In the genomic region with DNA sequence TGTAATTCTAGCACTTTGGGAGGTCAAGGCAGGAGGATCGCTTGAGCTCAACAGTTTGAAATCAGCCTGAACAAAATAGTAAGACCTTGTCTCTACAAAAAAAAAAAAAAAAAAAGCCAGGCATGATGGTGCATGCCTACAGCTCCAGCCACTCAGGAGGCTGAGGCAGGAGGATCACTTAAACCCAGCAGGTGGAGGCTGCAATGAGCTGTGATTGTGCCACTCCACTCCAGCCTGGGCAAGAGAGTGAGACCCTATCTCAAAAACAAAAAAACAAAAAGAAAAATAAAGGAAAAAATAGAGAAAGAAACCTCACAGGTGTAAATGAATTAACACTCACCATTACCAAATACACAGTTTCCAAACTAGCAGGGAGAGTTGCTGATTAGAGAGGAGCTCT, we compare ENCODE assay signal across 16 cellular contexts. TPM values are rescaled to one million over a fixed set of nuclear protein-coding genes. Genes with fewer than 3 reads are reported as not detected.
A peak's percentile ranks its signal among the peaks of the same experiment; 100 is the strongest.
DNase-seq lines count a peak whose midpoint lies in the region; ATAC-seq and TF ChIP-seq lines count a peak whose summit lies in the region.
"Had no signal": no experiment of that assay in that cellular context is flagged by ENCODE, and none has a peak within 500 bp of the region (broad histone marks: within the 10 kb centered on the region; RNA-seq: fewer than 3 reads in every experiment).

No MANE protein-coding gene starts in this region.

- H3K4me3 Mint-ChIP-seq in HFFc6 = peak overlapping the region; percentile 65
- H3K4me3 Mint-ChIP-seq: T-cell had no signal

- peak overlapping the region in 1 of 2 donors; percentile 56 for H3K9ac ChIP-seq in stomach smooth muscle (ENCODE audit: low read length in 2 of 2)

- H3K36me3 ChIP-seq in brain microvascular endothelial cell (replicated peaks) (no peaks in the 10 kb centered on the region), lower lobe of right lung (no peaks in the 10 kb centered on the region), stomach smooth muscle (ENCODE audit: control insufficient read depth in 2 of 2, insufficient read depth in 2 of 2, low read length in 2 of 2) (no peaks in the 10 kb centered on the region), thyroid gland (no peaks in the 10 kb centered on the region)

- DNase-seq in HFFc6 (no peak), brain microvascular endothelial cell (no peak), lower lobe of right lung (no peak), iPS-NIHi11 (ENCODE audit: low spot score) (no peak), NCI-H526 treated with DMSO at 0.1 percent for 48 hours (lab: John Stamatoyannopoulos, UW) (no peak), thyroid gland (no peak)
- DNase-seq: activated CD4-positive, CD25-positive, alpha-beta regulatory T cell treated with anti-CD3 and anti-CD28 coated beads, Interleukin-2, amount 50 U/mL, for 72 hours; activated T-cell treated with anti-CD3 and anti-CD28 coated beads for 4 hours; Karpas-422; NCI-H1930; nucleus accumbens; stimulated activated CD4-positive, alpha-beta T cell treated with anti-CD3 and anti-CD28 coated beads, Interleukin-1b, Interleukin-23, amount 100 ng/mL, for 48 hours; T-cell had no signal

- no peaks in the 10 kb centered on the region for H3K9me3 Mint-ChIP-seq in HFFc6
- H3K9me3 Mint-ChIP-seq: T-cell had no signal

- H3K4me3 ChIP-seq in brain microvascular endothelial cell (ENCODE audit: low read depth, low read length) = no peak overlapping the region
- H3K4me3 ChIP-seq in lower lobe of right lung = no peak overlapping the region
- H3K4me3 ChIP-seq in stomach smooth muscle (ENCODE audit: low read length in 2 of 2) = peak overlapping the region in 1 of 2 donors; percentile 49
- H3K4me3 ChIP-seq in thyroid gland (replicated peaks in 1 of 3) = no peak overlapping the region

- H3K36me3 Mint-ChIP-seq in HFFc6 (ENCODE audit: low read depth) = no peaks in the 10 kb centered on the region
- H3K36me3 Mint-ChIP-seq: T-cell had no signal

- H3K4me1 Mint-ChIP-seq in HFFc6 (ENCODE audit: low read depth) = peaks cover 29% of the 10 kb centered on the region
- H3K4me1 Mint-ChIP-seq: T-cell had no signal

- ATAC-seq in lower lobe of right lung (no peak), GM21447 (IDR thresholded peaks at IDR 0.05; ENCODE audit: unreplicated experiment) (no peak)
- ATAC-seq: T-cell had no signal

- peak overlapping the region; percentile 66 for H3K27ac ChIP-seq in brain microvascular endothelial cell
- peak overlapping the region; percentile 74 for H3K27ac ChIP-seq in lower lobe of right lung
- H3K27ac ChIP-seq in stomach smooth muscle (ENCODE audit: low read length) = peak overlapping the region; percentile 72
- no peak overlapping the region for H3K27ac ChIP-seq in thyroid gland
- H3K27ac ChIP-seq: C4-2B had no signal

- H3K9me3 ChIP-seq in lower lobe of right lung (no peaks in the 10 kb centered on the region), stomach smooth muscle (ENCODE audit: control insufficient read depth in 2 of 2, low read length in 2 of 2) (no peaks in the 10 kb centered on the region), thyroid gland (no peaks in the 10 kb centered on the region)

- in situ Hi-C loops in brain microvascular endothelial cell (cut with HindIII; ENCODE audit: low pct_ligation_motif_present, low sequenced_read_pairs) = no loop called here

- H3K27me3 ChIP-seq in brain microvascular endothelial cell (replicated peaks) (no peaks in the 10 kb centered on the region), lower lobe of right lung (ENCODE audit: low read depth) (no peaks in the 10 kb centered on the region), stomach smooth muscle (ENCODE audit: control insufficient read depth in 1 of 2, insufficient read depth in 2 of 2, low read length in 2 of 2) (no peaks in the 10 kb centered on the region), thyroid gland (no peaks in the 10 kb centered on the region)

- peak overlapping the region; percentile 80 for H3K27ac Mint-ChIP-seq in HFFc6
- H3K27ac Mint-ChIP-seq: T-cell had no signal

- 95 to 100% methylated on average over 1 of the region's 1 CpG for WGBS in thyroid gland, 2 donors

- H3K4me1 ChIP-seq in lower lobe of right lung (peaks cover 35% of the 10 kb centered on the region), stomach smooth muscle (ENCODE audit: control insufficient read depth, insufficient read depth, low read length) (no peaks in the 10 kb centered on the region), thyroid gland (no peaks in the 10 kb centered on the region)

- intact Hi-C loops in lower lobe of right lung (cut with DNase I) = no loop called here
- intact Hi-C loops in thyroid gland (cut with DNase I) = no loop called here

- TF ChIP-seq CTCF in HFFc6 (IDR thresholded peaks at IDR 0.05) (no peak), brain microvascular endothelial cell (IDR thresholded peaks at IDR 0.05; ENCODE audit: low read depth, low read length, missing control alignments) (no peak), lower lobe of right lung (IDR thresholded peaks at IDR 0.05) (no peak), thyroid gland (IDR thresholded peaks at IDR 0.05) (no peak)

- no peak for TF ChIP-seq POLR2A in thyroid gland (IDR thresholded peaks at IDR 0.05)

- peaks cover 2% of the 10 kb centered on the region; the same call in 1 of the 2 replicates for H3K27me3 Mint-ChIP-seq in HFFc6 (ENCODE audit: insufficient read depth)
- H3K27me3 Mint-ChIP-seq: T-cell had no signal

RNA-seq across cellular contexts. Expression of a gene that starts 34.2 kb away (rescaled TPM):
- 100 to 1,000 TPM; 227 to 300 (median 257) TPM for total RNA-seq in HFFc6 (2021; fragmentation: NEBNext Ultra II Directional; extraction: Animal tissue kit (Norgen Biotek cat#: 25700))
- total RNA-seq in lower lobe of right lung (120 TPM), thyroid gland (10 to 100 TPM; 24.6 to 64.4 (median 32.1) TPM)

RNA-seq across cellular contexts. Expression of a gene that starts 41.8 kb away (rescaled TPM):
- 1,000 to 10,000 TPM in 3 of 6 experiments, 100 to 1,000 TPM in 3; 571 to 1,139 (median 936) TPM for total RNA-seq in HFFc6 (2021; fragmentation: NEBNext Ultra II Directional; extraction: Animal tissue kit (Norgen Biotek cat#: 25700))
- total RNA-seq in lower lobe of right lung (96.0 TPM), thyroid gland (100 to 1,000 TPM in 3 of 4 donors, 10 to 100 TPM in 1; 80.6 to 385 (median 212) TPM)

Comparison
In these comparisons a context has a peak if more than half of its experiments do, and no peak if none do; other contexts are left out.
1. H3K27ac ChIP-seq: peak in brain microvascular endothelial cell (single experiment), lower lobe of right lung (single experiment) and stomach smooth muscle (single experiment); none in thyroid gland (0 of 3).